Comparison of ENCODE assay signal across 28 cellular contexts in genomic region chr5:109126481-109126880, GRCh38.
"Had no signal": no experiment of that assay in that cellular context is flagged by ENCODE, and none has a peak within 500 bp of the region (broad histone marks: within the 10 kb centered on the region; RNA-seq: fewer than 3 reads in every experiment).

No MANE protein-coding gene starts in this region.

- H3K4me3 ChIP-seq: esophagus muscularis mucosa, gastroesophageal sphincter, heart left ventricle, hepatocyte, ovary, psoas muscle, sigmoid colon, stomach, testis, tibial artery had no signal

- H3K79me2 ChIP-seq: hepatocyte had no signal

- ATAC-seq: foreskin keratinocyte; gastroesophageal sphincter; heart left ventricle; left lobe of liver; natural killer cell; psoas muscle; right cardiac atrium; stimulated activated effector memory CD8-positive, alpha-beta T cell treated with anti-CD3 and anti-CD28 coated beads, Interleukin-12 subunit alpha, Interleukin-12 subunit beta, amount 100 ng/mL, for 72 hours had no signal

- H3K4me1 ChIP-seq: esophagus muscularis mucosa, foreskin keratinocyte, gastroesophageal sphincter, heart left ventricle, psoas muscle, sigmoid colon, testis, tibial artery had no signal

- H3K36me3 ChIP-seq: esophagus muscularis mucosa, gastroesophageal sphincter, heart left ventricle, ovary, sigmoid colon, stomach, tibial artery had no signal

- H3K27me3 Mint-ChIP-seq: dendritic cell treated with granulocyte-macrophage colony-stimulating factor and Interleukin-4, amounts not matched to agents 40 ng/mL and 50 ng/mL, for 4 days; type B pancreatic cell had no signal

- H3K4me1 Mint-ChIP-seq: endodermal cell; natural killer cell; stimulated activated effector memory CD8-positive, alpha-beta T cell treated with anti-CD3 and anti-CD28 coated beads, Interleukin-12 subunit alpha, Interleukin-12 subunit beta, amount 100 ng/mL, for 72 hours had no signal

- H2AFZ ChIP-seq: hepatocyte had no signal

- H3K4me3 Mint-ChIP-seq: dendritic cell treated with granulocyte-macrophage colony-stimulating factor and Interleukin-4, amounts not matched to agents 40 ng/mL and 50 ng/mL, for 4 days; endodermal cell; mesothelial cell of epicardium; natural killer cell; stimulated activated effector memory CD8-positive, alpha-beta T cell treated with anti-CD3 and anti-CD28 coated beads, Interleukin-12 subunit alpha, Interleukin-12 subunit beta, amount 100 ng/mL, for 72 hours; type B pancreatic cell had no signal

- DNase-seq: effector CD8-positive, alpha-beta T cell; endodermal cell; foreskin keratinocyte; heart left ventricle; kidney; mesenchymal stem cell; natural killer cell; occipital lobe; ovary; posterior cingulate gyrus; psoas muscle; right cardiac atrium; sigmoid colon; stimulated activated CD4-positive, alpha-beta T cell treated with anti-CD3 and anti-CD28 coated beads, Interleukin-2, amount 100 ng/mL, for 24 hours; stimulated activated CD4-positive, alpha-beta T cell treated with anti-CD3 and anti-CD28 coated beads, Interleukin-4, amount 100 ng/mL, for 24 hours; stimulated activated naive CD4-positive, alpha-beta T cell treated with Interleukin-2 at 50 U/mL for 16 hours; stomach; testis; tibial artery had no signal

- H3K9me3 Mint-ChIP-seq: stimulated activated effector memory CD8-positive, alpha-beta T cell treated with anti-CD3 and anti-CD28 coated beads, Interleukin-12 subunit alpha, Interleukin-12 subunit beta, amount 100 ng/mL, for 72 hours; type B pancreatic cell had no signal

- H3K36me3 Mint-ChIP-seq: natural killer cell; stimulated activated effector memory CD8-positive, alpha-beta T cell treated with anti-CD3 and anti-CD28 coated beads, Interleukin-12 subunit alpha, Interleukin-12 subunit beta, amount 100 ng/mL, for 72 hours had no signal

- H3K9me3 ChIP-seq: ovary, psoas muscle, sigmoid colon, testis, tibial artery had no signal

- H3K27ac Mint-ChIP-seq: dendritic cell treated with granulocyte-macrophage colony-stimulating factor and Interleukin-4, amounts not matched to agents 40 ng/mL and 50 ng/mL, for 4 days; endodermal cell; mesothelial cell of epicardium; natural killer cell; stimulated activated effector memory CD8-positive, alpha-beta T cell treated with anti-CD3 and anti-CD28 coated beads, Interleukin-12 subunit alpha, Interleukin-12 subunit beta, amount 100 ng/mL, for 72 hours; type B pancreatic cell had no signal

- H3K27ac ChIP-seq: esophagus muscularis mucosa, foreskin keratinocyte, gastroesophageal sphincter, heart left ventricle, hepatocyte, ovary, psoas muscle, sigmoid colon, stomach, testis, tibial artery had no signal

- H3K4me2 ChIP-seq: hepatocyte had no signal

- H3K27me3 ChIP-seq: esophagus muscularis mucosa, foreskin keratinocyte, gastroesophageal sphincter, heart left ventricle, hepatocyte, ovary, sigmoid colon, stomach, testis, tibial artery had no signal

- FAIRE-seq: endothelial cell of umbilical vein, kidney had no signal
